In genomic region chr1:245645406-245645805, GRCh38 we compare ENCODE assay signal across 1 cellular context.
TF ChIP-seq lines count a peak whose summit lies in the region.

No MANE protein-coding gene starts in this region.

TF ChIP-seq in WTC11, 78 proteins besides CTCF, POLR2A, EP300 and RAD21 (continued from another document):
- no peak for TF ChIP-seq ARID4B (CRISPR knock-in tag; IDR thresholded peaks at IDR 0.05; ENCODE audit: borderline replicate concordance)
- no peak for TF ChIP-seq NR2C2 (CRISPR knock-in tag; IDR thresholded peaks at IDR 0.05)
- no peak for TF ChIP-seq IRF2 (CRISPR knock-in tag; IDR thresholded peaks at IDR 0.05; ENCODE audit: borderline replicate concordance, low read depth)
- TF ChIP-seq, protein P1, sequence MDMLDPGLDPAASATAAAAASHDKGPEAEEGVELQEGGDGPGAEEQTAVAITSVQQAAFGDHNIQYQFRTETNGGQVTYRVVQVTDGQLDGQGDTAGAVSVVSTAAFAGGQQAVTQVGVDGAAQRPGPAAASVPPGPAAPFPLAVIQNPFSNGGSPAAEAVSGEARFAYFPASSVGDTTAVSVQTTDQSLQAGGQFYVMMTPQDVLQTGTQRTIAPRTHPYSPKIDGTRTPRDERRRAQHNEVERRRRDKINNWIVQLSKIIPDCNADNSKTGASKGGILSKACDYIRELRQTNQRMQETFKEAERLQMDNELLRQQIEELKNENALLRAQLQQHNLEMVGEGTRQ (CRISPR knock-in tag; IDR thresholded peaks at IDR 0.05) = no peak
